Comparison of ENCODE assay signal across 14 cellular contexts in genomic region chr21:41228958-41229357, GRCh38.
DNase-seq lines count a peak whose midpoint lies in the region; ATAC-seq and TF ChIP-seq lines count a peak whose summit lies in the region.
"Had no signal": no experiment of that assay in that cellular context is flagged by ENCODE, and none has a peak within 500 bp of the region (broad histone marks: within the 10 kb centered on the region; RNA-seq: fewer than 3 reads in every experiment).

No MANE protein-coding gene starts in this region.

- no peaks in the 10 kb centered on the region for H3K36me3 Mint-ChIP-seq in naive B cell
- H3K36me3 Mint-ChIP-seq: CD4-positive, CD25-positive, alpha-beta regulatory T cell; CD8-positive, alpha-beta memory T cell had no signal

- H3K9me3 ChIP-seq in SU-DHL-6 (ENCODE audit: insufficient read depth, low read length): no peaks in the 10 kb centered on the region
- H3K9me3 ChIP-seq: Caco-2 had no signal

- H3K27ac Mint-ChIP-seq in naive B cell: peak overlapping the region; percentile 81 to 96 (median 90)
- H3K27ac Mint-ChIP-seq: CD4-positive, CD25-positive, alpha-beta regulatory T cell; CD8-positive, alpha-beta memory T cell had no signal

- peaks cover 0 to under 1% (median 0%) of the 10 kb centered on the region in 3 donors for H3K27me3 Mint-ChIP-seq in naive B cell
- H3K27me3 Mint-ChIP-seq: CD4-positive, CD25-positive, alpha-beta regulatory T cell had no signal

- H3K27me3 ChIP-seq in SU-DHL-6 (ENCODE audit: low read length): no peaks in the 10 kb centered on the region
- H3K27me3 ChIP-seq: BE2C had no signal

- H3K4me3 Mint-ChIP-seq in naive B cell: peak overlapping the region; percentile 72 to 95 (median 86)
- H3K4me3 Mint-ChIP-seq: CD4-positive, CD25-positive, alpha-beta regulatory T cell; CD8-positive, alpha-beta memory T cell; H9 had no signal

- no peak overlapping the region for H3K4me3 ChIP-seq in SU-DHL-6 (ENCODE audit: insufficient read depth, low read length, poor library complexity, severe bottlenecking)

- intact Hi-C loops in left cardiac atrium (cut with DNase I): no loop called here
- intact Hi-C loops in left ventricle myocardium superior (cut with micrococcal nuclease): no loop called here

- H3K36me3 ChIP-seq in SU-DHL-6 (ENCODE audit: low read length): no peaks in the 10 kb centered on the region
- H3K36me3 ChIP-seq: BE2C had no signal

- no peaks in the 10 kb centered on the region for H3F3A ChIP-seq in SU-DHL-6 (ENCODE audit: insufficient read depth)

- no peaks in the 10 kb centered on the region for H3K79me2 ChIP-seq in SU-DHL-6 (ENCODE audit: insufficient read depth, low read length)

- H3K27ac ChIP-seq in SU-DHL-6 (ENCODE audit: low read depth, low read length): peak overlapping the region; percentile 58; the same call in 1 of the 2 replicates

- no peaks in the 10 kb centered on the region for H4K20me1 ChIP-seq in SU-DHL-6 (ENCODE audit: low read depth, low read length)

- H3K9me2 ChIP-seq in SU-DHL-6 (replicated peaks; ENCODE audit: insufficient read depth, low read length): no peaks in the 10 kb centered on the region

- no peak overlapping the region for H2AFZ ChIP-seq in SU-DHL-6 (ENCODE audit: low read depth, low read length, severe bottlenecking)

- peak; percentile 12 to 13 for ATAC-seq in left cardiac atrium
- ATAC-seq in left ventricle myocardium superior: no peak
- no peak for ATAC-seq in naive B cell (ENCODE audit: low read depth in 2 of 2)

- TF ChIP-seq CTCF in SU-DHL-6 (IDR thresholded peaks at IDR 0.05; ENCODE audit: insufficient read depth, low read length, poor library complexity, severe bottlenecking): no peak

- peaks cover 48 to 85% (median 56%) of the 10 kb centered on the region in 3 donors for H3K4me1 Mint-ChIP-seq in naive B cell
- H3K4me1 Mint-ChIP-seq: CD4-positive, CD25-positive, alpha-beta regulatory T cell; CD8-positive, alpha-beta memory T cell had no signal

- DNase-seq in left cardiac atrium (no peak), left ventricle myocardium superior (no peak), naive B cell (no peak), A172 (ENCODE audit: low spot score) (no peak), COLO829 (ENCODE audit: low spot score) (no peak), NCI-H1436 treated with DMSO at 0.1 percent for 48 hours (lab: John Stamatoyannopoulos, UW) (no peak)
- DNase-seq: 8988T; BE2C; C1 segment of cervical spinal cord; Caco-2; CD4-positive, CD25-positive, alpha-beta regulatory T cell; CD8-positive, alpha-beta memory T cell; H9 had no signal

- H3K4me2 ChIP-seq in SU-DHL-6 (ENCODE audit: low read depth, low read length, poor library complexity, severe bottlenecking): peak overlapping the region; percentile 53

- peaks cover 0 to 2% (median 0%) of the 10 kb centered on the region in 7 donors for H3K9me3 Mint-ChIP-seq in naive B cell
- H3K9me3 Mint-ChIP-seq: H9 had no signal

- no peak overlapping the region; the same call in 1 of the 2 replicates for H3K9ac ChIP-seq in SU-DHL-6 (ENCODE audit: low read length)

Comparison
In these comparisons a context has a peak if more than half of its experiments do, and no peak if none do; other contexts are left out.
1. ATAC-seq: peak in left cardiac atrium (2 of 2); none in left ventricle myocardium superior (single experiment) and naive B cell (0 of 2).